Comparison of ENCODE assay signal across 30 cellular contexts in genomic region chr9:113436753-113437515, GRCh38. TPM values are rescaled to one million over a fixed set of nuclear protein-coding genes. Genes with fewer than 3 reads are reported as not detected.
A peak's percentile ranks its signal among the peaks of the same experiment; 100 is the strongest.
DNase-seq lines count a peak whose midpoint lies in the region; ATAC-seq and TF ChIP-seq lines count a peak whose summit lies in the region.
"Had no signal": no experiment of that assay in that cellular context is flagged by ENCODE, and none has a peak within 500 bp of the region (broad histone marks: within the 10 kb centered on the region; RNA-seq: fewer than 3 reads in every experiment).

No MANE protein-coding gene starts in this region.

- H3K27me3 ChIP-seq in HCT116 (ENCODE audit: insufficient read depth, low read length) = no peaks in the 10 kb centered on the region
- no peaks in the 10 kb centered on the region for H3K27me3 ChIP-seq in brain microvascular endothelial cell (replicated peaks)
- H3K27me3 ChIP-seq in CD8-positive, alpha-beta memory T cell (ENCODE audit: insufficient read depth, low read length, poor library complexity, severe bottlenecking) = no peaks in the 10 kb centered on the region
- H3K27me3 ChIP-seq in right atrium auricular region = no peaks in the 10 kb centered on the region
- H3K27me3 ChIP-seq: adrenal gland; BLaER1 treated with 17β-estradiol and CSF1 and Interleukin-3, amounts not matched to agents 10 nM and 100 nM; vagina had no signal

- H3K4me3 Mint-ChIP-seq in CD8-positive, alpha-beta memory T cell = no peak overlapping the region
- H3K4me3 Mint-ChIP-seq: activated T-cell treated with anti-CD3 and anti-CD28 coated beads, Interleukin-2, amount 50 U/mL, for 72 hours; nephron; stimulated activated naive CD8-positive, alpha-beta T cell treated with anti-CD3 and anti-CD28 coated beads, Interleukin-15, amount 100 ng/mL, for 72 hours; T-helper 2 cell treated with Interferon-gamma antibody and Interleukin-4, amounts not matched to agents 5 μg/mL and 100 μg/mL, for 36 hours had no signal

- H3K36me3 Mint-ChIP-seq in CD8-positive, alpha-beta memory T cell = no peaks in the 10 kb centered on the region

- H3K4me3 ChIP-seq in HCT116 (replicated peaks in 1 of 2; ENCODE audit: low read depth in 1 of 2, low read length in 2 of 2) (no peak overlapping the region), brain microvascular endothelial cell (ENCODE audit: low read depth, low read length) (no peak overlapping the region), right atrium auricular region (no peak overlapping the region)
- H3K4me3 ChIP-seq in CD8-positive, alpha-beta memory T cell (ENCODE audit: low read length) = no peak overlapping the region
- H3K4me3 ChIP-seq: adrenal gland; BLaER1 treated with 17β-estradiol and CSF1 and Interleukin-3, amounts not matched to agents 10 nM and 100 nM; K562; PC-9; smooth muscle cell; vagina had no signal

- H3K4me1 Mint-ChIP-seq in CD8-positive, alpha-beta memory T cell = no peaks in the 10 kb centered on the region
- H3K4me1 Mint-ChIP-seq: nephron; stimulated activated naive CD8-positive, alpha-beta T cell treated with anti-CD3 and anti-CD28 coated beads, Interleukin-15, amount 100 ng/mL, for 72 hours had no signal

- H3K9me3 Mint-ChIP-seq in CD8-positive, alpha-beta memory T cell = no peaks in the 10 kb centered on the region
- H3K9me3 Mint-ChIP-seq: activated T-cell treated with anti-CD3 and anti-CD28 coated beads, Interleukin-2, amount 50 U/mL, for 72 hours; nephron; stimulated activated naive CD8-positive, alpha-beta T cell treated with anti-CD3 and anti-CD28 coated beads, Interleukin-15, amount 100 ng/mL, for 72 hours had no signal

- H3K9ac ChIP-seq in HCT116 (ENCODE audit: low read length) = no peak overlapping the region
- H3K9ac ChIP-seq: BLaER1 treated with 17β-estradiol and CSF1 and Interleukin-3, amounts not matched to agents 10 nM and 100 nM had no signal

- H3K27ac Mint-ChIP-seq in CD8-positive, alpha-beta memory T cell = no peak overlapping the region
- H3K27ac Mint-ChIP-seq: activated T-cell treated with anti-CD3 and anti-CD28 coated beads, Interleukin-2, amount 50 U/mL, for 72 hours; nephron; T-helper 2 cell treated with Interferon-gamma antibody and Interleukin-4, amounts not matched to agents 5 μg/mL and 100 μg/mL, for 36 hours had no signal

- RAD21 ChIA-PET in HCT116 (lab: Charles Lee; ENCODE audit: low non-redundant PET in 1 of 2, low total read pairs in 2 of 2, uncharacterized antibody in 2 of 2, unreplicated experiment in 2 of 2) = no interaction called here

- H3K36me3 ChIP-seq in HCT116 (ENCODE audit: control insufficient read depth in 1 of 2, insufficient read depth in 2 of 2, low read length in 2 of 2) = no peaks in the 10 kb centered on the region
- H3K36me3 ChIP-seq in brain microvascular endothelial cell (replicated peaks) = no peaks in the 10 kb centered on the region
- H3K36me3 ChIP-seq in CD8-positive, alpha-beta memory T cell (ENCODE audit: insufficient read depth, low read length) = no peaks in the 10 kb centered on the region
- no peaks in the 10 kb centered on the region for H3K36me3 ChIP-seq in right atrium auricular region
- H3K36me3 ChIP-seq: adrenal gland; BLaER1 treated with 17β-estradiol and CSF1 and Interleukin-3, amounts not matched to agents 10 nM and 100 nM; vagina had no signal

- no peak for TF ChIP-seq POLR2A in HCT116 (IDR thresholded peaks at IDR 0.05; ENCODE audit: borderline replicate concordance, extremely low read depth, insufficient read depth, insufficient read length)

- H3K27ac ChIP-seq in HCT116 (ENCODE audit: low read depth, low read length) (no peak overlapping the region), brain microvascular endothelial cell (no peak overlapping the region), right atrium auricular region (no peak overlapping the region)
- H3K27ac ChIP-seq in CD8-positive, alpha-beta memory T cell (ENCODE audit: low read depth, low read length) = no peak overlapping the region
- H3K27ac ChIP-seq: adrenal gland; BLaER1 treated with 17β-estradiol and CSF1 and Interleukin-3, amounts not matched to agents 10 nM and 100 nM; PC-9; vagina; VCaP had no signal

- TF ChIP-seq RAD21 in HCT116 (IDR thresholded peaks at IDR 0.05; ENCODE audit: low read depth) = no peak

- no peak overlapping the region for H3K4me2 ChIP-seq in HCT116 (ENCODE audit: low read length)
- H3K4me2 ChIP-seq: BLaER1 treated with 17β-estradiol and CSF1 and Interleukin-3, amounts not matched to agents 10 nM and 100 nM; PC-9; smooth muscle cell had no signal

- TF ChIP-seq CTCF in HCT116 (IDR thresholded peaks at IDR 0.05 in 2 of 3, conservative IDR thresholded peaks at IDR 0.05 in 1 of 3; ENCODE audit: borderline replicate concordance in 1 of 3, insufficient read depth in 1 of 3, low read depth in 2 of 3, low read length in 2 of 3) = 0 out of 6 replicates have a peak, but pooled peaks of 1 of the 3 experiments have one; percentile 7
- TF ChIP-seq CTCF in brain microvascular endothelial cell (IDR thresholded peaks at IDR 0.05; ENCODE audit: low read depth, low read length, missing control alignments) = no peak
- TF ChIP-seq CTCF in right atrium auricular region (IDR thresholded peaks at IDR 0.05) = no peak

- DNase-seq in AG08396 (ENCODE audit: low spot score) (peak; percentile 39), HCT116 (ENCODE audit: low read depth, low spot score) (no peak), brain microvascular endothelial cell (peak; percentile 12), foreskin melanocyte (peak; percentile 43), NCI-H2029 treated with DMSO at 0.1 percent for 48 hours (lab: John Stamatoyannopoulos, UW) (no peak), right atrium auricular region (ENCODE audit: low spot score) (no peak)
- no peak for DNase-seq in CD8-positive, alpha-beta memory T cell
- DNase-seq: activated CD4-positive, alpha-beta T cell treated with anti-CD3 and anti-CD28 coated beads for 48 hours; activated naive CD4-positive, alpha-beta T cell treated with Interleukin-2 at 50 U/mL for 16 hours; activated T-cell treated with anti-CD3 and anti-CD28 coated beads, Interleukin-2, amount 50 U/mL, for 72 hours; adrenal gland; Calu3; dermis blood vessel endothelial cell; left cardiac atrium; NCI-H1105; NCI-H187 treated with DMSO at 0.1 percent for 48 hours; NCI-H524 treated with DMSO at 0.1 percent for 48 hours; PC-9; stimulated activated CD4-positive, alpha-beta T cell treated with anti-CD3 and anti-CD28 coated beads, Interleukin-1b, Interleukin-23, amount 100 ng/mL, for 48 hours; stimulated activated CD8-positive, alpha-beta memory T cell treated with anti-CD3 and anti-CD28 coated beads, Interleukin-4, amount 100 ng/mL, for 48 hours; stimulated activated naive CD8-positive, alpha-beta T cell treated with anti-CD3 and anti-CD28 coated beads, Interleukin-15, amount 100 ng/mL, for 72 hours had no signal

- CTCF ChIA-PET in HCT116 (lab: Charles Lee) = no interaction called here
- CTCF ChIA-PET in CD8-positive, alpha-beta memory T cell (lab: Charles Lee) = no interaction called here

- peaks cover 8 to 10% of the 10 kb centered on the region in 2 donors for H3K27me3 Mint-ChIP-seq in CD8-positive, alpha-beta memory T cell
- H3K27me3 Mint-ChIP-seq: stimulated activated naive CD8-positive, alpha-beta T cell treated with anti-CD3 and anti-CD28 coated beads, Interleukin-15, amount 100 ng/mL, for 72 hours had no signal

- peak overlapping the region; percentile 17 for H2AFZ ChIP-seq in HCT116 (ENCODE audit: low read depth, low read length, poor library complexity, severe bottlenecking)
- H2AFZ ChIP-seq: PC-9 had no signal

- POLR2A ChIA-PET in HCT116 (lab: Charles Lee) = no interaction called here
- POLR2A ChIA-PET in CD8-positive, alpha-beta memory T cell (lab: Charles Lee) = no interaction called here

- no TSS peak for BruUV-seq in HCT116 (replicated peaks; lab: Mats Ljungman, UMichigan)

- in situ Hi-C loops in brain microvascular endothelial cell (cut with HindIII; ENCODE audit: low pct_ligation_motif_present, low sequenced_read_pairs) = no loop called here

- H4K20me1 ChIP-seq in HCT116 (ENCODE audit: insufficient read depth) = no peaks in the 10 kb centered on the region
- H4K20me1 ChIP-seq: BLaER1 treated with 17β-estradiol and CSF1 and Interleukin-3, amounts not matched to agents 10 nM and 100 nM had no signal

- ATAC-seq in HCT116 (peak; percentile 61), HG02610 (IDR thresholded peaks at IDR 0.05; ENCODE audit: unreplicated experiment) (no peak)
- ATAC-seq: activated T-cell treated with anti-CD3 and anti-CD28 coated beads, Interleukin-2, amount 50 U/mL, for 72 hours; K562; left cardiac atrium; Right ventricle myocardium inferior; stimulated activated naive CD8-positive, alpha-beta T cell treated with anti-CD3 and anti-CD28 coated beads, Interleukin-15, amount 100 ng/mL, for 72 hours had no signal

- no peaks in the 10 kb centered on the region for H3K9me3 ChIP-seq in HCT116 (ENCODE audit: control insufficient read depth in 1 of 2, insufficient read depth in 1 of 2, low read depth in 1 of 2, low read length in 2 of 2)
- H3K9me3 ChIP-seq in CD8-positive, alpha-beta memory T cell (ENCODE audit: low read length) = no peaks in the 10 kb centered on the region
- no peaks in the 10 kb centered on the region for H3K9me3 ChIP-seq in right atrium auricular region
- H3K9me3 ChIP-seq: adrenal gland; BLaER1 treated with 17β-estradiol and CSF1 and Interleukin-3, amounts not matched to agents 10 nM and 100 nM; vagina had no signal

- H3K4me1 ChIP-seq in HCT116 (ENCODE audit: control insufficient read depth in 1 of 2, insufficient read depth in 2 of 2, low read length in 2 of 2) = no peaks in the 10 kb centered on the region
- H3K4me1 ChIP-seq in CD8-positive, alpha-beta memory T cell (ENCODE audit: insufficient read depth, low read length) = no peaks in the 10 kb centered on the region
- no peaks in the 10 kb centered on the region for H3K4me1 ChIP-seq in right atrium auricular region
- H3K4me1 ChIP-seq: adrenal gland, vagina had no signal

- no peaks in the 10 kb centered on the region for H3K9me2 ChIP-seq in HCT116 (ENCODE audit: insufficient read depth)

- no peaks in the 10 kb centered on the region for H3K79me2 ChIP-seq in HCT116 (ENCODE audit: insufficient read depth, low read length)

- intact Hi-C loops in HCT116 (cut with micrococcal nuclease) = no loop called here

RNA-seq across cellular contexts. Expression of gene C9orf43, which starts 26.4 kb away (rescaled TPM):
- 0.71 TPM for total RNA-seq in HCT116 (2021; ENCODE audit: unreplicated experiment)
- 0.26 and 0.77 TPM in 2 replicates for polyA plus RNA-seq in HCT116 (2012)
- under 1 TPM; 0.84 to 0.90 TPM for total RNA-seq in CD8-positive, alpha-beta memory T cell
- 0.83 TPM for polyA plus RNA-seq in CD8-positive, alpha-beta memory T cell
- not detected for total RNA-seq in right atrium auricular region
- total RNA-seq: dermis blood vessel endothelial cell, vagina had no signal
- polyA plus RNA-seq: smooth muscle cell had no signal

RNA-seq across cellular contexts. Expression of gene POLE3, which starts 26.5 kb away (rescaled TPM):
- total RNA-seq in HCT116 (2021; ENCODE audit: unreplicated experiment) (65.1 TPM), right atrium auricular region (10 to 100 TPM; 17.9 to 21.5 TPM)
- polyA plus RNA-seq in HCT116 (2012) = 31.3 and 38.8 TPM in 2 replicates
- total RNA-seq in CD8-positive, alpha-beta memory T cell = 10 to 100 TPM; 88.2 to 88.5 TPM
- polyA plus RNA-seq in CD8-positive, alpha-beta memory T cell = 115 TPM

RNA-seq across cellular contexts. Expression of gene RGS3, which starts 26.6 kb away (rescaled TPM):
- total RNA-seq in HCT116 (2021; ENCODE audit: unreplicated experiment) (39.4 TPM), right atrium auricular region (100 to 1,000 TPM; 112 to 184 TPM)
- polyA plus RNA-seq in HCT116 (2012) = 35.0 and 42.5 TPM in 2 replicates
- total RNA-seq in CD8-positive, alpha-beta memory T cell = 10 to 100 TPM; 89.2 to 91.2 TPM
- polyA plus RNA-seq in CD8-positive, alpha-beta memory T cell = 59.8 TPM

RNA-seq across cellular contexts. Expression of gene ALAD, which starts 35.9 kb away (rescaled TPM):
- total RNA-seq in HCT116 (2021; ENCODE audit: unreplicated experiment) (14.0 TPM), right atrium auricular region (10 to 100 TPM; 16.2 to 17.8 TPM)
- polyA plus RNA-seq in HCT116 (2012) = 15.1 and 15.7 TPM in 2 replicates
- total RNA-seq in CD8-positive, alpha-beta memory T cell = 10 to 100 TPM; 22.3 to 22.8 TPM
- 22.1 TPM for polyA plus RNA-seq in CD8-positive, alpha-beta memory T cell

Comparison
In these comparisons a context has a peak if more than half of its experiments do, and no peak if none do; other contexts are left out.
1. DNase-seq: peak in AG08396 (single experiment), brain microvascular endothelial cell (single experiment) and foreskin melanocyte (single experiment); none in HCT116 (single experiment), CD8-positive, alpha-beta memory T cell (0 of 5), NCI-H2029 treated with DMSO at 0.1 percent for 48 hours (single experiment) and right atrium auricular region (single experiment).